Comparison of ENCODE assay signal across 28 cellular contexts in genomic region chr13:99758465-99759162, GRCh38.
A peak's percentile ranks its signal among the peaks of the same experiment; 100 is the strongest.
DNase-seq lines count a peak whose midpoint lies in the region; ATAC-seq lines count a peak whose summit lies in the region.
"Had no signal": no experiment of that assay in that cellular context is flagged by ENCODE, and none has a peak within 500 bp of the region (broad histone marks: within the 10 kb centered on the region; RNA-seq: fewer than 3 reads in every experiment).

No MANE protein-coding gene starts in this region.

- POLR2A ChIA-PET in naive thymus-derived CD4-positive, alpha-beta T cell (lab: Charles Lee): no interaction called here

- H3K4me3 ChIP-seq in naive thymus-derived CD4-positive, alpha-beta T cell (ENCODE audit: low read length): no peak overlapping the region
- H3K4me3 ChIP-seq: gastroesophageal sphincter, hepatocyte, lower lobe of right lung, Peyer's patch, right lobe of liver, stomach, uterus had no signal

- H3K36me3 Mint-ChIP-seq in naive thymus-derived CD4-positive, alpha-beta T cell: peaks cover 0 to 48% (median 38%) of the 10 kb centered on the region in 5 donors
- H3K36me3 Mint-ChIP-seq: CD14-positive monocyte had no signal

- peaks cover 0 to 16% (median 9%) of the 10 kb centered on the region in 7 donors for H3K4me1 Mint-ChIP-seq in naive thymus-derived CD4-positive, alpha-beta T cell
- H3K4me1 Mint-ChIP-seq: activated CD4-positive, alpha-beta T cell treated with anti-CD3 and anti-CD28 coated beads for 36 hours; CD14-positive monocyte had no signal

- peaks cover 0 to 16% (median 0%) of the 10 kb centered on the region in 3 experiments for H3K9me3 ChIP-seq in naive thymus-derived CD4-positive, alpha-beta T cell (ENCODE audit: control insufficient read depth in 2 of 3, low read length in 3 of 3)

- no peaks in the 10 kb centered on the region for H3K27me3 ChIP-seq in naive thymus-derived CD4-positive, alpha-beta T cell (ENCODE audit: control insufficient read depth in 2 of 2, insufficient read depth in 2 of 2, low read length in 2 of 2)
- H3K27me3 ChIP-seq: gastroesophageal sphincter, hepatocyte, Peyer's patch, right lobe of liver, stomach, uterus had no signal

- H3K27ac Mint-ChIP-seq in naive thymus-derived CD4-positive, alpha-beta T cell: no peak overlapping the region
- H3K27ac Mint-ChIP-seq: activated CD4-positive, alpha-beta T cell treated with anti-CD3 and anti-CD28 coated beads for 36 hours; activated CD8-positive, alpha-beta T cell treated with anti-CD3 and anti-CD28 coated beads, Interleukin-2, amount 10 ng/mL, durations not matched to agents 7 days and 5 days; activated naive CD8-positive, alpha-beta T cell; CD14-positive monocyte; naive B cell had no signal

- DNase-seq in NCI-H526 (lab: John Stamatoyannopoulos, UW) (peak; percentile 40 to 57), NCI-H526 treated with DMSO at 0.1 percent for 48 hours (lab: John Stamatoyannopoulos, UW) (no peak), NCI-H146 (lab: John Stamatoyannopoulos, UW) (peak; percentile 77), NCI-H69 (lab: John Stamatoyannopoulos, UW) (peak; percentile 99), NOMO-1 (lab: John Stamatoyannopoulos, UW; ENCODE audit: unreplicated experiment in 2 of 2) (no peak)
- DNase-seq in naive thymus-derived CD4-positive, alpha-beta T cell: no peak
- DNase-seq in activated CD4-positive, alpha-beta T cell treated with anti-CD3 and anti-CD28 coated beads for 4 hours: no peak
- DNase-seq: 8988T; activated CD4-positive, alpha-beta T cell treated with anti-CD3 and anti-CD28 coated beads for 36 hours; activated CD8-positive, alpha-beta T cell treated with anti-CD3 and anti-CD28 coated beads, Interleukin-2, amount 10 ng/mL, durations not matched to agents 7 days and 5 days; activated effector memory CD4-positive, alpha-beta T cell treated with anti-CD3 and anti-CD28 coated beads, Interleukin-2, amount 50 U/mL, for 16 hours; activated T-cell treated with anti-CD3 and anti-CD28 coated beads for 4 hours; Calu3; HCEC 1CT; lower lobe of right lung; midbrain; naive B cell; NCI-H187 treated with DMSO at 0.1 percent for 48 hours; Peyer's patch; right lobe of liver; stimulated activated CD8-positive, alpha-beta memory T cell treated with anti-CD3 and anti-CD28 coated beads, Interleukin-4, amount 100 ng/mL, for 48 hours; stomach; uterus had no signal

- CTCF ChIA-PET in naive thymus-derived CD4-positive, alpha-beta T cell (lab: Charles Lee): interaction anchor here (0.6 kb wide), 1 partner anchor 96 kb away, joined by 3 read pairs; no protein-coding TSS in a partner anchor

- H3K27ac ChIP-seq in naive thymus-derived CD4-positive, alpha-beta T cell (ENCODE audit: low read depth, low read length): no peak overlapping the region
- H3K27ac ChIP-seq: gastroesophageal sphincter, hepatocyte, lower lobe of right lung, Peyer's patch, right lobe of liver, stomach, uterus had no signal

- H3K36me3 ChIP-seq in naive thymus-derived CD4-positive, alpha-beta T cell (ENCODE audit: control insufficient read depth in 2 of 3, insufficient read depth in 3 of 3, low read length in 3 of 3): no peaks in the 10 kb centered on the region
- H3K36me3 ChIP-seq: gastroesophageal sphincter, lower lobe of right lung, Peyer's patch, right lobe of liver, stomach, uterus had no signal

- H3K4me3 Mint-ChIP-seq in naive thymus-derived CD4-positive, alpha-beta T cell: no peak overlapping the region
- H3K4me3 Mint-ChIP-seq: activated CD4-positive, alpha-beta T cell treated with anti-CD3 and anti-CD28 coated beads for 36 hours; activated CD8-positive, alpha-beta T cell treated with anti-CD3 and anti-CD28 coated beads, Interleukin-2, amount 10 ng/mL, durations not matched to agents 7 days and 5 days; activated naive CD8-positive, alpha-beta T cell; CD14-positive monocyte; naive B cell had no signal

- intact Hi-C loops in naive thymus-derived CD4-positive, alpha-beta T cell (cut with micrococcal nuclease): no loop called here

- peaks cover 8 to 47% (median 33%) of the 10 kb centered on the region in 11 donors for H3K9me3 Mint-ChIP-seq in naive thymus-derived CD4-positive, alpha-beta T cell

- H3K27me3 Mint-ChIP-seq in naive thymus-derived CD4-positive, alpha-beta T cell: no peaks in the 10 kb centered on the region
- H3K27me3 Mint-ChIP-seq: activated CD4-positive, alpha-beta T cell treated with anti-CD3 and anti-CD28 coated beads for 36 hours; activated naive CD8-positive, alpha-beta T cell; naive B cell had no signal

- H3K4me1 ChIP-seq in naive thymus-derived CD4-positive, alpha-beta T cell (ENCODE audit: control insufficient read depth in 2 of 2, insufficient read depth in 2 of 2, low read length in 2 of 2): no peaks in the 10 kb centered on the region
- H3K4me1 ChIP-seq: gastroesophageal sphincter, lower lobe of right lung, right lobe of liver, stomach, uterus had no signal

- ATAC-seq in naive thymus-derived CD4-positive, alpha-beta T cell: peak; percentile 22
- no peak for ATAC-seq in GM21529 (IDR thresholded peaks at IDR 0.05; ENCODE audit: unreplicated experiment)
- ATAC-seq: activated CD4-positive, alpha-beta T cell treated with anti-CD3 and anti-CD28 coated beads for 36 hours; activated CD8-positive, alpha-beta T cell treated with anti-CD3 and anti-CD28 coated beads, Interleukin-2, amount 10 ng/mL, durations not matched to agents 7 days and 5 days; gastroesophageal sphincter; lower lobe of right lung had no signal

Comparison
In these comparisons a context has a peak if more than half of its experiments do, and no peak if none do; other contexts are left out.
1. DNase-seq: peak in NCI-H526 (2 of 2), NCI-H146 (single experiment) and NCI-H69 (single experiment); none in NCI-H526 treated with DMSO at 0.1 percent for 48 hours (single experiment), naive thymus-derived CD4-positive, alpha-beta T cell (0 of 9), NOMO-1 (0 of 2) and activated CD4-positive, alpha-beta T cell treated with anti-CD3 and anti-CD28 coated beads for 4 hours (0 of 2).